Comparison of ENCODE assay signal across 20 cellular contexts in the genomic region with DNA sequence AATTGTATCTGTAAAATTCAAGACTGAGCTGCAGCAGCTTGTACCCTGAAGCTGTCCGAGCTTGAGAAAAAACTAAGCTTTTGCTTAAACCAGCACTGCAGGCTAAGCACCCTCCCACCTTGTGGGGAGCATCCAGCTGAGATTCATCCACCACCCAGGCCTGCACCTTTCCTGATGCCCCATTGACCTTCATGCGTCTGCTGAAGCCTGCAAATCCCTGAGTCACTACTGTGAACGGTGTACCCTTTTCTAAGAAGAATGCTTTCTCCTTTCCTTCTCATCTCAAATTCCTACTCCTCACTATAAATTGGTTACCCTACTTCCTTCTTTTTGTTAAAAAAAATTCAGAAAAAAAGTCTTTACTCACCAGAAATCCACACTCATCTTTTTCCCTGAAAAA.
DNase-seq lines count a peak whose midpoint lies in the region; ATAC-seq and TF ChIP-seq lines count a peak whose summit lies in the region.
"Had no signal": no experiment of that assay in that cellular context is flagged by ENCODE, and none has a peak within 500 bp of the region (broad histone marks: within the 10 kb centered on the region; RNA-seq: fewer than 3 reads in every experiment).

No MANE protein-coding gene starts in this region.

- no peak overlapping the region for H3K4me3 Mint-ChIP-seq in endothelial cell (ENCODE audit: unreplicated experiment)
- H3K4me3 Mint-ChIP-seq: B cell had no signal

- no peaks in the 10 kb centered on the region for H3K27me3 ChIP-seq in iPS-20b (ENCODE audit: insufficient read depth, low read length)

- no peak for TF ChIP-seq CTCF in endothelial cell (IDR thresholded peaks at IDR 0.05; ENCODE audit: unreplicated experiment)

- peaks cover 8% of the 10 kb centered on the region; the same call in 1 of the 2 replicates for H3K4me1 ChIP-seq in iPS-20b (ENCODE audit: insufficient read depth, low read length)

- H3K9ac ChIP-seq in iPS-20b (ENCODE audit: low read depth, low read length) = no peak overlapping the region

- H3K27ac ChIP-seq in iPS-20b (ENCODE audit: low read length) = peak overlapping the region; percentile 57
- H3K27ac ChIP-seq: 22Rv1 had no signal

- no peaks in the 10 kb centered on the region for H3K9me3 ChIP-seq in iPS-20b (ENCODE audit: insufficient read depth, low read depth, low read length)

- no peaks in the 10 kb centered on the region for H3K9me3 Mint-ChIP-seq in endothelial cell (ENCODE audit: unreplicated experiment)

- no peaks in the 10 kb centered on the region for H3K36me3 Mint-ChIP-seq in endothelial cell (ENCODE audit: low read depth, unreplicated experiment)

- H3K4me3 ChIP-seq in iPS-20b (ENCODE audit: low read length) = no peak overlapping the region

- H3K27ac Mint-ChIP-seq in endothelial cell (ENCODE audit: unreplicated experiment) = no peak overlapping the region
- H3K27ac Mint-ChIP-seq: B cell had no signal

- H3K4me1 Mint-ChIP-seq in endothelial cell (ENCODE audit: unreplicated experiment) = no peaks in the 10 kb centered on the region
- H3K4me1 Mint-ChIP-seq: B cell had no signal

- DNase-seq in cardiac septum (ENCODE audit: low spot score) (peak; percentile 65), left cardiac atrium (no peak), amniotic epithelial cell (ENCODE audit: low read depth) (peak; percentile 1), endothelial cell (ENCODE audit: low spot score) (no peak), SIG-M5 treated with dmso at 0.1 percent for 504 hours (lab: John Stamatoyannopoulos, UW; ENCODE audit: unreplicated experiment) (no peak), epidermal melanocyte (ENCODE audit: insufficient read length, low spot score) (no peak)
- DNase-seq: DMS 273 treated with DMSO at 0.1 percent for 48 hours, KG1, MV-4-11, NCI-H1694 treated with DMSO at 0.1 percent for 48 hours, NCI-H524, NCI-H82, PC-3, RPMI8226, SIG-M5 had no signal

- intact Hi-C loops in cardiac septum (cut with DNase I) (no loop called here), left cardiac atrium (cut with DNase I) (no loop called here)

- peaks cover 2% of the 10 kb centered on the region for H3K27me3 Mint-ChIP-seq in endothelial cell (ENCODE audit: unreplicated experiment)
- H3K27me3 Mint-ChIP-seq: B cell had no signal

- no peaks in the 10 kb centered on the region for H3K36me3 ChIP-seq in iPS-20b (ENCODE audit: insufficient read depth, low read depth, low read length)

- ATAC-seq in left cardiac atrium (no peak), HG02852 (IDR thresholded peaks at IDR 0.05; ENCODE audit: unreplicated experiment) (no peak)
- ATAC-seq: HCT116, PC-3 had no signal

Comparison
In these comparisons a context has a peak if more than half of its experiments do, and no peak if none do; other contexts are left out.
1. DNase-seq: peak in cardiac septum (single experiment) and amniotic epithelial cell (single experiment); none in left cardiac atrium (single experiment), endothelial cell (single experiment), SIG-M5 treated with dmso at 0.1 percent for 504 hours (single experiment) and epidermal melanocyte (single experiment).